Comparison of ENCODE assay signal across 8 cellular contexts in the genomic region with DNA sequence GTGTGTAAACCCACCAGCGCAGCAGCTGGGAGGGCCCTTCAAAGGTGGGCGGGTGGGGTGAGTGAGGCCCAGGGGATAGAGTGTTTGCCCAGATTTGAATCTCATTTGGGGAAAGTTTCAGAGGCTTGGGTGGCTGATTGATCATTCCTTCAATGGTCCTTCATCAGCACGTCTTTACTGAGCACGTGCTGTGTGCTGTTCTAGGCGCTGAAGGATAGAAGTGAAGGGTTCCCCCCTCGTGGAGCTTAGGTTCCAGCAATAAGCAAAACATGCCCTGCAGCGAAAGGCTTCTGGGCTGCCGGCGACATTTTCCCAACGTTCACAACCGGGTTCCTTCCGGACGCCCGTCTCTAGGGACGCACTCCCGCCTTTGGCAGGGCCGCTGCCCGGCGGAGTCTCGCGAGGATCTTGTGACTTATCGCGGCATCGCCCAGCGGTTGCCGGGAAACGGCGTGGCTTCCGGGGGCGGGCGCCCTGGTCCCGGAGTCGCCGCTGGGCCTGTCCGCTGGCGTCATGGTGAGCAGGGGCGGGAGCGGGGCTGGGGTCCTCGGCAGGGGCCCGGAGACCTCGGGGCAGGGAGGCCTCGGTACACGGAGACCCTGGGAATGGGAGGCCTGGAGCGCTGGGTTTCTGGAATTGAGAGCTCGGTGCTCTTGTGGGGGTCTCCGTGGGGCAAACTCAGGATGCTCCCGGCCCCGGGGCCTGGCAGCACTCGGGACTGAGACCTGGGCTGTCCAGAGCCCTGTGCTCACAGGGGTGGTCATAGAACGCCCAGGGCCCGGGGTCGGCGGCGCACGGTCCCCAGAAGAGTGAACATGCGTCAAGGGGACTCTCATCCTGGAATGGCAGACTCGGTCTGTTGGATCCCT. TPM values are rescaled to one million over a fixed set of nuclear protein-coding genes. Genes with fewer than 3 reads are reported as not detected.
DNase-seq lines count a peak whose midpoint lies in the region; ATAC-seq and TF ChIP-seq lines count a peak whose summit lies in the region.

No MANE protein-coding gene starts in this region.

- peak overlapping the region; percentile 72 for H3K4me3 Mint-ChIP-seq in T-helper 2 cell treated with Interferon-gamma antibody and Interleukin-4, amounts not matched to agents 5 μg/mL and 100 μg/mL, for 36 hours

- no peak overlapping the region for H3K27ac Mint-ChIP-seq in T-helper 2 cell treated with Interferon-gamma antibody and Interleukin-4, amounts not matched to agents 5 μg/mL and 100 μg/mL, for 36 hours

- ATAC-seq in sciatic nerve, result peak; percentile 97
- no peak for ATAC-seq in GM19351 (IDR thresholded peaks at IDR 0.05; ENCODE audit: unreplicated experiment)

- TF ChIP-seq CTCF in astrocyte of the cerebellum (IDR thresholded peaks at IDR 0.05; ENCODE audit: low read depth, low read length, missing control alignments), result no peak

- H3K27me3 Mint-ChIP-seq in T-helper 2 cell treated with Interferon-gamma antibody and Interleukin-4, amounts not matched to agents 5 μg/mL and 100 μg/mL, for 36 hours (ENCODE audit: low read depth), result peaks cover 16% of the 10 kb centered on the region

- DNase-seq in DMS79 (lab: John Stamatoyannopoulos, UW) (peak; percentile 39), HCEC 1CT (peak; percentile 87), NCI-H1436 treated with DMSO at 0.1 percent for 48 hours (lab: John Stamatoyannopoulos, UW) (peak; percentile 64), astrocyte of the cerebellum (ENCODE audit: low read depth) (peak; percentile 55), hippocampal formation (lab: John Stamatoyannopoulos, UW) (peak; percentile 76 to 85), sciatic nerve (ENCODE audit: low spot score) (peak; percentile 96)
- DNase-seq in T-helper 2 cell treated with Interferon-gamma antibody and Interleukin-4, amounts not matched to agents 5 μg/mL and 100 μg/mL, for 36 hours (ENCODE audit: low spot score), result peak; percentile 85

- in situ Hi-C loops in astrocyte of the cerebellum (cut with HindIII; ENCODE audit: low sequenced_read_pairs), result no loop called here

- peaks cover 5% of the 10 kb centered on the region for H3K9me3 Mint-ChIP-seq in T-helper 2 cell treated with Interferon-gamma antibody and Interleukin-4, amounts not matched to agents 5 μg/mL and 100 μg/mL, for 36 hours

- H3K4me1 Mint-ChIP-seq in T-helper 2 cell treated with Interferon-gamma antibody and Interleukin-4, amounts not matched to agents 5 μg/mL and 100 μg/mL, for 36 hours (ENCODE audit: low read depth), result peaks cover 11% of the 10 kb centered on the region

- H3K36me3 Mint-ChIP-seq in T-helper 2 cell treated with Interferon-gamma antibody and Interleukin-4, amounts not matched to agents 5 μg/mL and 100 μg/mL, for 36 hours (ENCODE audit: low read depth), result peaks cover 4% of the 10 kb centered on the region

- intact Hi-C loops in sciatic nerve (cut with DNase I), result no loop called here

- peak overlapping the region; percentile 71 for H3K4me3 ChIP-seq in astrocyte of the cerebellum (ENCODE audit: low read depth, low read length)

RNA-seq across cellular contexts. Expression of a gene that starts 3.2 kb away (rescaled TPM):
- total RNA-seq in sciatic nerve, result 1.8 TPM

RNA-seq across cellular contexts. Expression of a gene that starts 54.7 kb away (rescaled TPM):
- total RNA-seq in sciatic nerve, result not detected

Comparison
In these comparisons a context has a peak if more than half of its experiments do, and no peak if none do; other contexts are left out.
1. DNase-seq: peak in every context shown above with its lines; median percentile 96 in sciatic nerve; 87 in HCEC 1CT; 85 in T-helper 2 cell treated with Interferon-gamma antibody and Interleukin-4, amounts not matched to agents 5 μg/mL and 100 μg/mL, for 36 hours; 80 in hippocampal formation; 64 in NCI-H1436 treated with DMSO at 0.1 percent for 48 hours; 55 in astrocyte of the cerebellum; 39 in DMS79.